ENCODE assay signal across 8 cellular contexts in genomic region chr2:237692601-237693079, GRCh38.
DNase-seq lines count a peak whose midpoint lies in the region; ATAC-seq and TF ChIP-seq lines count a peak whose summit lies in the region.

No MANE protein-coding gene starts in this region.

- H3K4me1 Mint-ChIP-seq in GM23338, result peaks cover 48% of the 10 kb centered on the region

- ATAC-seq in GM23338 (peak; percentile 23), thoracic aorta (ENCODE audit: insufficient number of reproducible peaks, low FRiP score, low read depth) (no peak), HG02759 (IDR thresholded peaks at IDR 0.05; ENCODE audit: unreplicated experiment) (no peak)

- WGBS in liver, result under 1% methylated on average over 36 of the region's 36 CpGs

- DNase-seq in EL (peak; percentile 36), GM23338 (ENCODE audit: low spot score) (peak; percentile 61), NCI-H748 treated with DMSO at 0.1 percent for 48 hours (lab: John Stamatoyannopoulos, UW) (peak; percentile 27), cardiac fibroblast (ENCODE audit: low read depth in 2 of 2) (peak; percentile 40 to 48), thoracic aorta (ENCODE audit: low spot score) (no peak), HuH-7 (ENCODE audit: low spot score) (no peak)

- peak in 1 of 2 donors; percentile 25 for TF ChIP-seq RAD21 in liver (IDR thresholded peaks at IDR 0.05)

- peak overlapping the region; percentile 59; the same call in 1 of the 2 replicates for H2AFZ ChIP-seq in GM23338

- H3K27me3 Mint-ChIP-seq in GM23338 (ENCODE audit: insufficient read depth, low read depth, poor library complexity), result peaks cover 10% of the 10 kb centered on the region

- H3K4me3 Mint-ChIP-seq in GM23338, result peak overlapping the region; percentile 69

- H3K4me1 ChIP-seq in GM23338 (ENCODE audit: insufficient read depth), result peaks cover 42% of the 10 kb centered on the region
- H3K4me1 ChIP-seq in liver (ENCODE audit: control insufficient read depth in 4 of 4, insufficient read depth in 4 of 4, low read length in 3 of 4), result peaks cover 4 to 31% (median 14%) of the 10 kb centered on the region in 4 donors
- peaks cover 59 to 79% of the 10 kb centered on the region in 2 donors for H3K4me1 ChIP-seq in thoracic aorta (ENCODE audit: control insufficient read depth in 1 of 2, low read depth in 2 of 2)

- H3K27me3 ChIP-seq in GM23338 (ENCODE audit: insufficient read depth) (peaks cover 6% of the 10 kb centered on the region; the same call in 1 of the 2 replicates), liver (ENCODE audit: control insufficient read depth in 4 of 4, insufficient read depth in 4 of 4, low read length in 3 of 4) (no peaks in the 10 kb centered on the region), thoracic aorta (replicated peaks; ENCODE audit: insufficient read depth) (no peaks in the 10 kb centered on the region)

- H3K27ac ChIP-seq in GM23338 (ENCODE audit: low read depth), result no peak overlapping the region
- H3K27ac ChIP-seq in liver (ENCODE audit: low read depth in 1 of 2, low read length in 2 of 2), result peak overlapping the region; percentile 91 to 96
- H3K27ac ChIP-seq in thoracic aorta, result peak overlapping the region; percentile 97 to 99

- peaks cover 3% of the 10 kb centered on the region; the same call in 1 of the 3 replicates for H3K36me3 Mint-ChIP-seq in GM23338 (ENCODE audit: low read depth)

- H3K36me3 ChIP-seq in GM23338 (ENCODE audit: insufficient read depth) (no peaks in the 10 kb centered on the region), liver (ENCODE audit: control insufficient read depth in 4 of 4, insufficient read depth in 3 of 4, low read depth in 1 of 4, low read length in 3 of 4) (no peaks in the 10 kb centered on the region), thoracic aorta (no peaks in the 10 kb centered on the region)

- H3K9me3 ChIP-seq in liver (ENCODE audit: control insufficient read depth in 4 of 4, low read length in 3 of 4), result no peaks in the 10 kb centered on the region
- no peaks in the 10 kb centered on the region for H3K9me3 ChIP-seq in thoracic aorta

- H3K79me2 ChIP-seq in GM23338 (replicated peaks; ENCODE audit: insufficient read depth), result peaks cover 53% of the 10 kb centered on the region

- H3K27ac Mint-ChIP-seq in GM23338, result no peak overlapping the region

- peak overlapping the region; percentile 89 for H3K4me2 ChIP-seq in GM23338

- peak overlapping the region; percentile 93 for H3K4me3 ChIP-seq in GM23338
- H3K4me3 ChIP-seq in cardiac fibroblast (replicated peaks in 1 of 2; ENCODE audit: low read depth in 2 of 2, low read length in 2 of 2), result peak overlapping the region; percentile 81 to 88
- H3K4me3 ChIP-seq in liver (ENCODE audit: low read depth in 1 of 3, low read length in 3 of 3), result peak overlapping the region; percentile 69 to 84 (median 77)
- H3K4me3 ChIP-seq in thoracic aorta, result peak overlapping the region; percentile 84

- H3K9me3 Mint-ChIP-seq in GM23338, result no peaks in the 10 kb centered on the region

- peak overlapping the region; percentile 72 to 92 for H3K9ac ChIP-seq in liver (ENCODE audit: low read depth in 1 of 2, low read length in 2 of 2)

- TF ChIP-seq CTCF in GM23338 (conservative IDR thresholded peaks at IDR 0.05; ENCODE audit: low read depth in 2 of 2), result no peak
- TF ChIP-seq CTCF in cardiac fibroblast (IDR thresholded peaks at IDR 0.05; ENCODE audit: low read depth, low read length), result no peak
- no peak for TF ChIP-seq CTCF in liver (IDR thresholded peaks at IDR 0.05; ENCODE audit: low read depth, low read length, missing input control)
- no peak for TF ChIP-seq CTCF in thoracic aorta (IDR thresholded peaks at IDR 0.05)

- H3F3A ChIP-seq in GM23338 (replicated peaks; ENCODE audit: low read depth), result peaks cover 8% of the 10 kb centered on the region; the same call in 1 of the 2 replicates

- no peaks in the 10 kb centered on the region for H3K9me2 ChIP-seq in GM23338 (ENCODE audit: insufficient read depth)

- peaks cover 46% of the 10 kb centered on the region for H4K20me1 ChIP-seq in GM23338 (replicated peaks; ENCODE audit: insufficient read depth)

TF ChIP-seq in GM23338, 12 proteins besides CTCF, POLR2A, EP300 and RAD21 (continues in another document):
- no peak for TF ChIP-seq NANOG (IDR thresholded peaks at IDR 0.05; ENCODE audit: borderline replicate concordance)
- TF ChIP-seq, protein P1, sequence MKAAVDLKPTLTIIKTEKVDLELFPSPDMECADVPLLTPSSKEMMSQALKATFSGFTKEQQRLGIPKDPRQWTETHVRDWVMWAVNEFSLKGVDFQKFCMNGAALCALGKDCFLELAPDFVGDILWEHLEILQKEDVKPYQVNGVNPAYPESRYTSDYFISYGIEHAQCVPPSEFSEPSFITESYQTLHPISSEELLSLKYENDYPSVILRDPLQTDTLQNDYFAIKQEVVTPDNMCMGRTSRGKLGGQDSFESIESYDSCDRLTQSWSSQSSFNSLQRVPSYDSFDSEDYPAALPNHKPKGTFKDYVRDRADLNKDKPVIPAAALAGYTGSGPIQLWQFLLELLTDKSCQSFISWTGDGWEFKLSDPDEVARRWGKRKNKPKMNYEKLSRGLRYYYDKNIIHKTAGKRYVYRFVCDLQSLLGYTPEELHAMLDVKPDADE (IDR thresholded peaks at IDR 0.05), result no peak

TF ChIP-seq in liver, 16 proteins besides CTCF, POLR2A, EP300 and RAD21:
- TF ChIP-seq ATF3 (IDR thresholded peaks at IDR 0.05), result no peak
- peak; percentile 9 for TF ChIP-seq SP1 (IDR thresholded peaks at IDR 0.05)

Comparison
In these comparisons a context has a peak if more than half of its experiments do, and no peak if none do; other contexts are left out.
1. DNase-seq: peak in EL (single experiment), GM23338 (single experiment), NCI-H748 treated with DMSO at 0.1 percent for 48 hours (single experiment) and cardiac fibroblast (2 of 2); none in thoracic aorta (single experiment) and HuH-7 (single experiment).
2. Peak in every context shown above with its lines, with median percentiles within 50 percentile points of each other: H3K4me3 ChIP-seq.